Comparison of ENCODE assay signal across 15 cellular contexts in the genomic region with DNA sequence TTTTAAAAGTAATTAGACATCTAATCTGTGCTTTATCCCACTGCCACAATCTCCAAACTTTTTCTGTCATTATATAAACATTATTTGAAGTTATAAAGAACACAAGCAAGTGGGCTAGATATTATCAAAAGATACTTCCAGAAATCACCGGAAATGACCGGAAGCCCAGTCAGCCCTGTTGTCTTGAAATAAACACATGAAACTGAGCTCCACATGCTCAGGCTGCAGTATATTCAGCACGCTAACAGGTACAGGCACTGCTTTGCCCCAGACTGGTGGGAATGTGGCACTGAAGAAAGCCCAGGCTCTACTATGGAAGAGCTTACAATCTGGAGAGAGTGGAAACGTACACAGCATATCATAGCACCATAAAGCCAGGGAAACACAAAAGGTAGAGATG.
DNase-seq lines count a peak whose midpoint lies in the region; ATAC-seq and TF ChIP-seq lines count a peak whose summit lies in the region.
"Had no signal": no experiment of that assay in that cellular context is flagged by ENCODE, and none has a peak within 500 bp of the region (broad histone marks: within the 10 kb centered on the region; RNA-seq: fewer than 3 reads in every experiment).

No MANE protein-coding gene starts in this region.

- peaks cover 10% of the 10 kb centered on the region for H3K9me3 Mint-ChIP-seq in activated CD4-positive, alpha-beta memory T cell treated with anti-CD3 and anti-CD28 coated beads, Interleukin-2, amount 10 ng/mL, durations not matched to agents 7 days and 5 days
- H3K9me3 Mint-ChIP-seq in activated CD4-positive, alpha-beta memory T cell treated with anti-CD3 and anti-CD28 coated beads for 36 hours = peaks cover under 1% of the 10 kb centered on the region

- H3K79me2 ChIP-seq in PC-9 (ENCODE audit: low read depth) = no peaks in the 10 kb centered on the region

- no peaks in the 10 kb centered on the region for H3K27me3 Mint-ChIP-seq in activated CD4-positive, alpha-beta memory T cell treated with anti-CD3 and anti-CD28 coated beads, Interleukin-2, amount 10 ng/mL, durations not matched to agents 7 days and 5 days
- H3K27me3 Mint-ChIP-seq in activated CD4-positive, alpha-beta memory T cell treated with anti-CD3 and anti-CD28 coated beads for 36 hours = no peaks in the 10 kb centered on the region
- H3K27me3 Mint-ChIP-seq: activated CD8-positive, alpha-beta memory T cell treated with anti-CD3 and anti-CD28 coated beads, Interleukin-2, amount 10 ng/mL, durations not matched to agents 7 days and 5 days; activated naive CD4-positive, alpha-beta T cell treated with anti-CD3 and anti-CD28 coated beads, Interleukin-2, amount 10 ng/mL, durations not matched to agents 7 days and 5 days had no signal

- POLR2A ChIA-PET in activated CD4-positive, alpha-beta memory T cell treated with anti-CD3 and anti-CD28 coated beads, Interleukin-2, amount 10 ng/mL, durations not matched to agents 7 days and 5 days (lab: Charles Lee) = interaction anchor here (1.1 kb wide), 1 partner anchor 13 kb away, joined by 5 read pairs; no protein-coding TSS in a partner anchor
- POLR2A ChIA-PET in activated CD4-positive, alpha-beta memory T cell treated with anti-CD3 and anti-CD28 coated beads for 36 hours (lab: Charles Lee) = no interaction called here
- POLR2A ChIA-PET in PC-9 (lab: Charles Lee; ENCODE audit: unreplicated experiment) = no interaction called here

- no peak for DNase-seq in activated CD4-positive, alpha-beta memory T cell treated with anti-CD3 and anti-CD28 coated beads, Interleukin-2, amount 10 ng/mL, durations not matched to agents 7 days and 5 days
- DNase-seq in activated CD4-positive, alpha-beta memory T cell treated with anti-CD3 and anti-CD28 coated beads for 36 hours = no peak
- no peak for DNase-seq in PC-9
- no peak for DNase-seq in left lung
- DNase-seq in suprapubic skin (ENCODE audit: low spot score in 2 of 2) = no peak
- DNase-seq in activated naive CD4-positive, alpha-beta T cell treated with anti-CD3 and anti-CD28 coated beads, Interleukin-2, amount 50 U/mL, for 16 hours = no peak
- no peak for DNase-seq in SK-N-DZ (ENCODE audit: low spot score)
- DNase-seq: activated CD8-positive, alpha-beta memory T cell treated with anti-CD3 and anti-CD28 coated beads, Interleukin-2, amount 10 ng/mL, durations not matched to agents 7 days and 5 days; activated naive CD4-positive, alpha-beta T cell treated with anti-CD3 and anti-CD28 coated beads, Interleukin-2, amount 10 ng/mL, durations not matched to agents 7 days and 5 days; DMS 273 treated with DMSO at 0.1 percent for 48 hours; head of caudate nucleus; NCI-H82; SHP77 treated with DMSO at 0.1 percent for 48 hours had no signal

- TF ChIP-seq EP300 in suprapubic skin (IDR thresholded peaks at IDR 0.05) = no peak

- TF ChIP-seq CTCF in PC-9 (conservative IDR thresholded peaks at IDR 0.05) (no peak), left lung (IDR thresholded peaks at IDR 0.05) (no peak), suprapubic skin (IDR thresholded peaks at IDR 0.05) (no peak)

- no peaks in the 10 kb centered on the region for H3K9me2 ChIP-seq in PC-9 (ENCODE audit: insufficient read depth)

- H3K27ac ChIP-seq in PC-9 (peak overlapping the region; percentile 85), left lung (no peak overlapping the region), suprapubic skin (peak overlapping the region; percentile 75)

- H3K9me3 ChIP-seq in PC-9 (ENCODE audit: insufficient read depth, low read depth) (0 out of 2 replicates have a peak, but pooled peaks cover 3% of the 10 kb centered on the region), left lung (no peaks in the 10 kb centered on the region), suprapubic skin (no peaks in the 10 kb centered on the region)

- H3K4me1 ChIP-seq in PC-9 (replicated peaks; ENCODE audit: insufficient read depth) (peaks cover 49% of the 10 kb centered on the region), left lung (peaks cover 0 to 42% of the 10 kb centered on the region in 2 donors), suprapubic skin (peaks cover 27% of the 10 kb centered on the region)

- peak overlapping the region; percentile 61 for H3K4me2 ChIP-seq in PC-9

- peaks cover 50% of the 10 kb centered on the region for H3K4me1 Mint-ChIP-seq in activated CD4-positive, alpha-beta memory T cell treated with anti-CD3 and anti-CD28 coated beads, Interleukin-2, amount 10 ng/mL, durations not matched to agents 7 days and 5 days
- H3K4me1 Mint-ChIP-seq in activated CD4-positive, alpha-beta memory T cell treated with anti-CD3 and anti-CD28 coated beads for 36 hours (ENCODE audit: low read depth) = peaks cover 41% of the 10 kb centered on the region

- H2AFZ ChIP-seq in PC-9 = no peak overlapping the region

- CTCF ChIA-PET in activated CD4-positive, alpha-beta memory T cell treated with anti-CD3 and anti-CD28 coated beads, Interleukin-2, amount 10 ng/mL, durations not matched to agents 7 days and 5 days (lab: Charles Lee) = no interaction called here
- CTCF ChIA-PET in activated CD4-positive, alpha-beta memory T cell treated with anti-CD3 and anti-CD28 coated beads for 36 hours (lab: Charles Lee) = interaction anchor here (1.2 kb wide), 1 partner anchor 41 kb away, joined by 5 read pairs; no protein-coding TSS in a partner anchor
- CTCF ChIA-PET in PC-9 (lab: Charles Lee) = no interaction called here

- ATAC-seq in left lung = peak; percentile 27
- ATAC-seq in HG02870 (IDR thresholded peaks at IDR 0.05; ENCODE audit: unreplicated experiment) = no peak
- ATAC-seq: activated CD8-positive, alpha-beta memory T cell treated with anti-CD3 and anti-CD28 coated beads, Interleukin-2, amount 10 ng/mL, durations not matched to agents 7 days and 5 days; left lobe of liver had no signal

- H3K36me3 ChIP-seq in PC-9 (ENCODE audit: low read depth) (no peaks in the 10 kb centered on the region), left lung (no peaks in the 10 kb centered on the region), suprapubic skin (no peaks in the 10 kb centered on the region)

- no peak overlapping the region for H3K4me3 Mint-ChIP-seq in activated CD4-positive, alpha-beta memory T cell treated with anti-CD3 and anti-CD28 coated beads, Interleukin-2, amount 10 ng/mL, durations not matched to agents 7 days and 5 days
- no peak overlapping the region for H3K4me3 Mint-ChIP-seq in activated CD4-positive, alpha-beta memory T cell treated with anti-CD3 and anti-CD28 coated beads for 36 hours
- H3K4me3 Mint-ChIP-seq: activated CD8-positive, alpha-beta memory T cell treated with anti-CD3 and anti-CD28 coated beads, Interleukin-2, amount 10 ng/mL, durations not matched to agents 7 days and 5 days; activated naive CD4-positive, alpha-beta T cell treated with anti-CD3 and anti-CD28 coated beads, Interleukin-2, amount 10 ng/mL, durations not matched to agents 7 days and 5 days had no signal

- peaks cover 23% of the 10 kb centered on the region for H3F3A ChIP-seq in PC-9 (ENCODE audit: insufficient read depth, low read depth)

- BruUV-seq in PC-9 (replicated peaks; lab: Mats Ljungman, UMichigan) = no TSS peak

- no peak for TF ChIP-seq POLR2A in suprapubic skin (IDR thresholded peaks at IDR 0.05)

- 50% methylated on average over 4 of the region's 4 CpGs for WGBS in suprapubic skin

- H3K27ac Mint-ChIP-seq in activated CD4-positive, alpha-beta memory T cell treated with anti-CD3 and anti-CD28 coated beads, Interleukin-2, amount 10 ng/mL, durations not matched to agents 7 days and 5 days = peak overlapping the region; percentile 45
- H3K27ac Mint-ChIP-seq in activated CD4-positive, alpha-beta memory T cell treated with anti-CD3 and anti-CD28 coated beads for 36 hours = no peak overlapping the region
- H3K27ac Mint-ChIP-seq: activated CD8-positive, alpha-beta memory T cell treated with anti-CD3 and anti-CD28 coated beads, Interleukin-2, amount 10 ng/mL, durations not matched to agents 7 days and 5 days; activated naive CD4-positive, alpha-beta T cell treated with anti-CD3 and anti-CD28 coated beads, Interleukin-2, amount 10 ng/mL, durations not matched to agents 7 days and 5 days had no signal

- H3K4me3 ChIP-seq in PC-9 = 0 out of 2 replicates have a peak overlapping the region, but pooled peaks have one; percentile 1
- no peak overlapping the region for H3K4me3 ChIP-seq in left lung
- no peak overlapping the region for H3K4me3 ChIP-seq in suprapubic skin

- H4K20me1 ChIP-seq in PC-9 (ENCODE audit: insufficient read depth) = no peaks in the 10 kb centered on the region

- peaks cover 17% of the 10 kb centered on the region for H3K36me3 Mint-ChIP-seq in activated CD4-positive, alpha-beta memory T cell treated with anti-CD3 and anti-CD28 coated beads, Interleukin-2, amount 10 ng/mL, durations not matched to agents 7 days and 5 days (ENCODE audit: low read depth)
- no peaks in the 10 kb centered on the region for H3K36me3 Mint-ChIP-seq in activated CD4-positive, alpha-beta memory T cell treated with anti-CD3 and anti-CD28 coated beads for 36 hours

- intact Hi-C loops in activated CD4-positive, alpha-beta memory T cell treated with anti-CD3 and anti-CD28 coated beads for 36 hours (cut with micrococcal nuclease) = no loop called here
- intact Hi-C loops in PC-9 (cut with micrococcal nuclease; ENCODE audit: unreplicated experiment) (no loop called here), left lung (cut with DNase I) (no loop called here)

- H3K27me3 ChIP-seq in PC-9 (ENCODE audit: insufficient read depth, low read depth) = no peaks in the 10 kb centered on the region
- H3K27me3 ChIP-seq in left lung = no peaks in the 10 kb centered on the region
- no peaks in the 10 kb centered on the region for H3K27me3 ChIP-seq in suprapubic skin

Comparison
In these comparisons a context has a peak if more than half of its experiments do, and no peak if none do; other contexts are left out.
1. H3K27ac ChIP-seq: peak in PC-9 (single experiment) and suprapubic skin (single experiment); none in left lung (0 of 2).